9 cellular contexts compared by ENCODE assay signal in genomic region chr11:11849127-11849746, GRCh38. TPM values are rescaled to one million over a fixed set of nuclear protein-coding genes. Genes with fewer than 3 reads are reported as not detected.
DNase-seq lines count a peak whose midpoint lies in the region; ATAC-seq and TF ChIP-seq lines count a peak whose summit lies in the region.
"Had no signal": no experiment of that assay in that cellular context is flagged by ENCODE, and none has a peak within 500 bp of the region (broad histone marks: within the 10 kb centered on the region; RNA-seq: fewer than 3 reads in every experiment).

No MANE protein-coding gene starts in this region.

- H3K9ac ChIP-seq in endodermal cell (ENCODE audit: extremely low read depth, low read length, poor library complexity, severe bottlenecking): no peak overlapping the region
- H3K9ac ChIP-seq in subcutaneous abdominal adipose tissue (ENCODE audit: low read length in 5 of 5): peak overlapping the region in 1 of 5 donors; percentile 35

- H3K4me1 ChIP-seq in endodermal cell (ENCODE audit: control insufficient read depth, insufficient read depth, low read length) (peaks cover 2% of the 10 kb centered on the region), subcutaneous abdominal adipose tissue (ENCODE audit: control insufficient read depth in 5 of 5, insufficient read depth in 5 of 5, low read length in 5 of 5) (peaks cover 2 to 47% (median 33%) of the 10 kb centered on the region in 5 donors)

- H3K36me3 Mint-ChIP-seq in endodermal cell (ENCODE audit: low read depth): peaks cover 1% of the 10 kb centered on the region
- peaks cover 0 to 5% (median 0%) of the 10 kb centered on the region in 3 donors for H3K36me3 Mint-ChIP-seq in naive thymus-derived CD8-positive, alpha-beta T cell

- no peaks in the 10 kb centered on the region for H3K27me3 Mint-ChIP-seq in endodermal cell (ENCODE audit: insufficient read depth)
- H3K27me3 Mint-ChIP-seq in naive thymus-derived CD8-positive, alpha-beta T cell: no peaks in the 10 kb centered on the region

- POLR2A ChIA-PET in BJ (lab: Charles Lee): no interaction called here
- POLR2A ChIA-PET in naive thymus-derived CD8-positive, alpha-beta T cell (lab: Charles Lee): interaction anchor here (0.8 kb wide), 1 partner anchor 27 kb away, joined by 3 read pairs; no protein-coding TSS in a partner anchor

- no peaks in the 10 kb centered on the region for H3K9me3 Mint-ChIP-seq in endodermal cell
- H3K9me3 Mint-ChIP-seq in naive thymus-derived CD8-positive, alpha-beta T cell: no peaks in the 10 kb centered on the region

- H3K4me3 Mint-ChIP-seq in endodermal cell: no peak overlapping the region
- peak overlapping the region; percentile 19 to 76 (median 50) for H3K4me3 Mint-ChIP-seq in naive thymus-derived CD8-positive, alpha-beta T cell

- WGBS in endodermal cell (ENCODE audit: insufficient coverage in 1 of 2, insufficient read length in 1 of 2), 2 experiments: 61 to 68% methylated on average over 3 of the region's 3 CpGs

- H3K4me3 ChIP-seq in BJ (ENCODE audit: low read depth, low read length): no peak overlapping the region
- no peak overlapping the region for H3K4me3 ChIP-seq in endodermal cell (ENCODE audit: low read length)
- no peak overlapping the region for H3K4me3 ChIP-seq in subcutaneous abdominal adipose tissue (ENCODE audit: low read depth in 1 of 5, low read length in 5 of 5)
- H3K4me3 ChIP-seq: suprapubic skin had no signal

- ATAC-seq in GM18873 (IDR thresholded peaks at IDR 0.05; ENCODE audit: low FRiP score, unreplicated experiment): peak; percentile 49
- peak; percentile 77 for ATAC-seq in HG03103 (IDR thresholded peaks at IDR 0.05; ENCODE audit: low read depth, unreplicated experiment)
- ATAC-seq in naive thymus-derived CD8-positive, alpha-beta T cell: peak; percentile 86 to 96

- H3K27me3 ChIP-seq in BJ (ENCODE audit: control insufficient read depth, insufficient read depth, low read length): no peaks in the 10 kb centered on the region
- H3K27me3 ChIP-seq in endodermal cell (ENCODE audit: control insufficient read depth, insufficient read depth, low read length, poor library complexity, severe bottlenecking): no peaks in the 10 kb centered on the region
- no peaks in the 10 kb centered on the region for H3K27me3 ChIP-seq in subcutaneous abdominal adipose tissue (ENCODE audit: control insufficient read depth in 5 of 5, insufficient read depth in 4 of 5, low read length in 5 of 5)
- H3K27me3 ChIP-seq: suprapubic skin had no signal

- TF ChIP-seq CTCF in BJ (IDR thresholded peaks at IDR 0.05; ENCODE audit: insufficient read depth, low read depth, low read length) (peak; percentile 64), endodermal cell (conservative IDR thresholded peaks at IDR 0.05) (peak; percentile 81)

- H3K36me3 ChIP-seq in BJ (ENCODE audit: control insufficient read depth, insufficient read depth, low read length) (no peaks in the 10 kb centered on the region), endodermal cell (ENCODE audit: control insufficient read depth, insufficient read depth, low read length) (peaks cover 4% of the 10 kb centered on the region), subcutaneous abdominal adipose tissue (ENCODE audit: control insufficient read depth in 5 of 5, insufficient read depth in 5 of 5, low read length in 5 of 5) (no peaks in the 10 kb centered on the region)
- H3K36me3 ChIP-seq: suprapubic skin had no signal

- DNase-seq in BJ (ENCODE audit: low read depth) (no peak), NCI-H510A (lab: John Stamatoyannopoulos, UW) (peak; percentile 7), endodermal cell (peak; percentile 80)
- DNase-seq in activated CD4-positive, alpha-beta T cell treated with anti-CD3 and anti-CD28 coated beads, Interleukin-2, amount 50 U/mL, for 48 hours: peak; percentile 56 to 69
- DNase-seq in naive thymus-derived CD8-positive, alpha-beta T cell: peak; percentile 36 to 81 (median 63)

- peaks cover 19% of the 10 kb centered on the region for H3K4me1 Mint-ChIP-seq in endodermal cell
- H3K4me1 Mint-ChIP-seq in naive thymus-derived CD8-positive, alpha-beta T cell: peaks cover 49 to 87% (median 54%) of the 10 kb centered on the region in 4 donors

- CTCF ChIA-PET in BJ (lab: Yijun Ruan, JAX): interaction anchor here (0.7 to 1.2 kb wide), 5 partner anchors 8 to 1167 kb away, joined by 3 to 7 read pairs (median 5); no protein-coding TSS in a partner anchor

- no peaks in the 10 kb centered on the region for H3K9me3 ChIP-seq in endodermal cell (ENCODE audit: control insufficient read depth, low read length)
- H3K9me3 ChIP-seq in subcutaneous abdominal adipose tissue (ENCODE audit: control insufficient read depth in 5 of 5, low read length in 5 of 5): no peaks in the 10 kb centered on the region
- H3K9me3 ChIP-seq: suprapubic skin had no signal

- no peak overlapping the region for H3K27ac ChIP-seq in endodermal cell (ENCODE audit: low read depth, low read length)
- H3K27ac ChIP-seq in subcutaneous abdominal adipose tissue (ENCODE audit: low read depth, low read length): peak overlapping the region; percentile 56
- H3K27ac ChIP-seq: suprapubic skin had no signal

- H3K27ac Mint-ChIP-seq in endodermal cell: no peak overlapping the region
- H3K27ac Mint-ChIP-seq in naive thymus-derived CD8-positive, alpha-beta T cell: peak overlapping the region in 9 of 10 donors; percentile 14 to 88 (median 80)

RNA-seq across cellular contexts. Expression of gene USP47, which starts 7.5 kb away (rescaled TPM):
- 15.0 and 22.1 TPM in 2 replicates for polyA plus RNA-seq in BJ (2011; rRNA removed)
- 15.7 and 23.0 TPM in 2 replicates for polyA minus RNA-seq in BJ (2011; rRNA and poly(A)+ RNA removed)
- 10 to 100 TPM; 26.3 to 26.9 TPM for total RNA-seq in endodermal cell
- 43.5 TPM for polyA plus RNA-seq in endodermal cell (2013, experiment 1 of 2)
- polyA plus RNA-seq in endodermal cell (2013, experiment 2 of 2): 47.6 TPM
- total RNA-seq in naive thymus-derived CD8-positive, alpha-beta T cell: 10 to 100 TPM; 70.0 to 77.0 TPM
- 10 to 100 TPM; 38.2 to 54.3 (median 40.1) TPM for polyA plus RNA-seq in naive thymus-derived CD8-positive, alpha-beta T cell
